Comparison of ENCODE assay signal across 8 cellular contexts in genomic region chr1:112849425-112849966, GRCh38.
A peak's percentile ranks its signal among the peaks of the same experiment; 100 is the strongest.
DNase-seq lines count a peak whose midpoint lies in the region; ATAC-seq and TF ChIP-seq lines count a peak whose summit lies in the region.

No MANE protein-coding gene starts in this region.

- H3K27ac ChIP-seq in ectodermal cell (ENCODE audit: insufficient read depth, low read depth, low read length, poor library complexity, severe bottlenecking), result no peak overlapping the region
- no peak overlapping the region for H3K27ac ChIP-seq in upper lobe of left lung

- H3K36me3 Mint-ChIP-seq in memory B cell, result no peaks in the 10 kb centered on the region

- no peaks in the 10 kb centered on the region for H3K4me1 ChIP-seq in ectodermal cell (ENCODE audit: control insufficient read depth, insufficient read depth, low read length)
- H3K4me1 ChIP-seq in upper lobe of left lung, result peaks cover 7 to 16% (median 13%) of the 10 kb centered on the region in 4 donors

- peak; percentile 47 for DNase-seq in G401 (ENCODE audit: low spot score)
- peak; percentile 34 for DNase-seq in NCI-H82 treated with DMSO at 0.1 percent for 48 hours (lab: John Stamatoyannopoulos, UW; ENCODE audit: unreplicated experiment)
- DNase-seq in memory B cell (ENCODE audit: low spot score in 2 of 2), result no peak
- DNase-seq in upper lobe of left lung, result peak in 1 of 2 donors; percentile 85
- no peak for DNase-seq in activated gamma-delta T cell (lab: John Stamatoyannopoulos, UW)

- H3K36me3 ChIP-seq in ectodermal cell (ENCODE audit: control insufficient read depth, insufficient read depth, low read length), result no peaks in the 10 kb centered on the region
- no peaks in the 10 kb centered on the region for H3K36me3 ChIP-seq in upper lobe of left lung

- peaks cover 5% of the 10 kb centered on the region for H3K4me1 Mint-ChIP-seq in memory B cell

- WGBS in ectodermal cell, 2 experiments, result 46% methylated on average over 53 of the region's 53 CpGs
- 0 to 6% methylated on average over 1 to 25 of the region's 53 CpGs for WGBS in upper lobe of left lung, 2 donors

- in situ Hi-C loops in G401 (cut with HindIII; ENCODE audit: low sequenced_read_pairs), result no loop called here

- H3K27ac Mint-ChIP-seq in memory B cell, result no peak overlapping the region

- peaks cover 17% of the 10 kb centered on the region for H3K27me3 Mint-ChIP-seq in memory B cell

- no peak for TF ChIP-seq CTCF in upper lobe of left lung (IDR thresholded peaks at IDR 0.05)

- peak overlapping the region; percentile 62 for H3K4me3 Mint-ChIP-seq in memory B cell

- no peak for TF ChIP-seq POLR2A in upper lobe of left lung (IDR thresholded peaks at IDR 0.05)

- ATAC-seq in memory B cell (ENCODE audit: low read depth) (no peak), upper lobe of left lung (ENCODE audit: low FRiP score in 2 of 2) (peak in 1 of 2 donors; percentile 56), GM21367 (IDR thresholded peaks at IDR 0.05; ENCODE audit: unreplicated experiment) (no peak), HG03460 (IDR thresholded peaks at IDR 0.05; ENCODE audit: unreplicated experiment) (no peak)

- H3K9me3 ChIP-seq in ectodermal cell (ENCODE audit: control insufficient read depth, low read length) (no peaks in the 10 kb centered on the region), upper lobe of left lung (no peaks in the 10 kb centered on the region)

- H3K9me3 Mint-ChIP-seq in memory B cell, result no peaks in the 10 kb centered on the region

- H3K27me3 ChIP-seq in ectodermal cell (ENCODE audit: control insufficient read depth, insufficient read depth, low read length, poor library complexity, severe bottlenecking) (peaks cover 14% of the 10 kb centered on the region), upper lobe of left lung (peaks cover 0 to 17% (median 7%) of the 10 kb centered on the region in 4 donors)

- H3K4me3 ChIP-seq in ectodermal cell (ENCODE audit: insufficient read depth, low read depth, low read length) (peak overlapping the region; percentile 38), upper lobe of left lung (peak overlapping the region in 3 of 4 donors; percentile 21 to 42 (median 25))

- no peak for TF ChIP-seq EP300 in upper lobe of left lung (IDR thresholded peaks at IDR 0.05)

Comparison
In these comparisons a context has a peak if more than half of its experiments do, and no peak if none do; other contexts are left out.
1. DNase-seq: peak in G401 (single experiment) and NCI-H82 treated with DMSO at 0.1 percent for 48 hours (single experiment); none in memory B cell (0 of 2) and activated gamma-delta T cell (single experiment).